In the genomic region with DNA sequence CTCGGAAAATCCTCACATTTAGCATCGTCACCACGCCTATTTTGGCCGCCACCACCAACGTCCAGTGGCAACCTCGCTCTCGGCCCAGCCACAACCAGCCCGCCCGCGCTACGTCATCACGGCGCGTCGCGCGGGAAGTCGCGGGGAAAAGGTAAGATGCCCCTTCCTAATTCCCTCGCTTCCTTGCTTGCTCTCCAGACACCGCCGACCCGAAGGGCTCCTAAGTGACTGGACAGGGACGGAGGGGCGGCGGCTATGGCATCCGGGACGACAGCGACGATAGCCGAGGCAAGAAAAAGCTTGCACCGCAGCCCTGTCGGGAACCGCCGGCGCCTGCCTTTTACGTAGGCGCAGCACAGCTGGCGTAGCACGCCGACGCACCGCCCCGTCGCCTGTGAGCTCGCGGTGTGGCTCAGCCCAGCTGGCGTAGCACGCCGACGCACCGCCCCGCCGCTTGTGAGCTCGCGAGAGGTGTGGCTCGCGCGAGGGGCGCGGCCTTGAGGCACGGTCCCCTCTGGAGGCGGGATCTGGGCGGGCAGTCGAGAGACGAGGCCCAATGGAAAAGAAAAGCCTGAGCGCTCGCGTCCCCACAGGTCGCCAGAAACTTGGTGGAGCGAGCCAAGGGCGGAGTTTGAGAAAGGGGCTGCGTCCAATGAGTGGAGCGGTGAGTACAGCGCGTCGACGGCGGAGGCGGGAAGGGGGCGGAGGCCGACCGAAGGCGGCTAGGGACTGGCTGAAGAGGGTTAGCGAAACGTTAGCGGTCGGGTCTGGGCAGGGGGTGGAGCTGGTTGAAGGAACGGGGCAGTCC, we compare ENCODE assay signal across 1 cellular context.
TF ChIP-seq lines count a peak whose summit lies in the region.

HDAC6 (plus strand) TSS at position 787 of the 808 bp plus-strand sequence. CDS start 626 bp downstream, outside the sequence.

TF ChIP-seq in HepG2, 621 proteins besides CTCF, POLR2A, EP300 and RAD21 (continued from another document and continues in another):
- TF ChIP-seq, protein P1, sequence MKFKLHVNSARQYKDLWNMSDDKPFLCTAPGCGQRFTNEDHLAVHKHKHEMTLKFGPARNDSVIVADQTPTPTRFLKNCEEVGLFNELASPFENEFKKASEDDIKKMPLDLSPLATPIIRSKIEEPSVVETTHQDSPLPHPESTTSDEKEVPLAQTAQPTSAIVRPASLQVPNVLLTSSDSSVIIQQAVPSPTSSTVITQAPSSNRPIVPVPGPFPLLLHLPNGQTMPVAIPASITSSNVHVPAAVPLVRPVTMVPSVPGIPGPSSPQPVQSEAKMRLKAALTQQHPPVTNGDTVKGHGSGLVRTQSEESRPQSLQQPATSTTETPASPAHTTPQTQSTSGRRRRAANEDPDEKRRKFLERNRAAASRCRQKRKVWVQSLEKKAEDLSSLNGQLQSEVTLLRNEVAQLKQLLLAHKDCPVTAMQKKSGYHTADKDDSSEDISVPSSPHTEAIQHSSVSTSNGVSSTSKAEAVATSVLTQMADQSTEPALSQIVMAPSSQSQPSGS (CRISPR knock-in tag; IDR thresholded peaks at IDR 0.05): no peak
- TF ChIP-seq REXO4 (CRISPR knock-in tag; IDR thresholded peaks at IDR 0.05; ENCODE audit: borderline replicate concordance) (no peak), DRAP1 (CRISPR knock-in tag; IDR thresholded peaks at IDR 0.05) (peak; percentile 66), ARNT2 (CRISPR knock-in tag; IDR thresholded peaks at IDR 0.05; ENCODE audit: low read depth) (no peak; the same call in 1 of the 2 replicates), ZBTB33 (CRISPR knock-in tag; IDR thresholded peaks at IDR 0.05) (no peak), ZNF367 (CRISPR knock-in tag; IDR thresholded peaks at IDR 0.05; ENCODE audit: borderline replicate concordance) (no peak), TGIF2 (CRISPR knock-in tag; IDR thresholded peaks at IDR 0.05) (no peak), ZNF552 (CRISPR knock-in tag; IDR thresholded peaks at IDR 0.05; ENCODE audit: borderline replicate concordance) (no peak), ZBTB2 (CRISPR knock-in tag; IDR thresholded peaks at IDR 0.05; ENCODE audit: low read depth) (no peak), HHEX (CRISPR knock-in tag; IDR thresholded peaks at IDR 0.05) (no peak), ZFY (CRISPR knock-in tag; IDR thresholded peaks at IDR 0.05) (no peak), ZNF263 (CRISPR knock-in tag; IDR thresholded peaks at IDR 0.05) (no peak), SP1 (IDR thresholded peaks at IDR 0.05) (no peak), SP1 (CRISPR knock-in tag; IDR thresholded peaks at IDR 0.05) (peak; percentile 63), ZBTB34 (CRISPR knock-in tag; IDR thresholded peaks at IDR 0.05) (no peak), RNF219 (CRISPR knock-in tag; IDR thresholded peaks at IDR 0.05) (no peak), ZNF569 (CRISPR knock-in tag; IDR thresholded peaks at IDR 0.05; ENCODE audit: borderline replicate concordance) (no peak), SP2 (CRISPR knock-in tag; IDR thresholded peaks at IDR 0.05) (peak; percentile 85), TEF (CRISPR knock-in tag; IDR thresholded peaks at IDR 0.05) (no peak), ZNF160 (CRISPR knock-in tag; IDR thresholded peaks at IDR 0.05) (no peak), ZBTB7B (CRISPR knock-in tag; IDR thresholded peaks at IDR 0.05) (no peak), ZNF639 (CRISPR knock-in tag; conservative IDR thresholded peaks at IDR 0.05) (no peak), ZNF484 (CRISPR knock-in tag; IDR thresholded peaks at IDR 0.05; ENCODE audit: borderline replicate concordance, low read depth) (no peak), POLR2AphosphoS2 (IDR thresholded peaks at IDR 0.05; ENCODE audit: low read depth, low read length) (no peak), ZNF17 (CRISPR knock-in tag; IDR thresholded peaks at IDR 0.05) (no peak), ZNF7 (CRISPR knock-in tag; IDR thresholded peaks at IDR 0.05) (no peak), IRF2 (CRISPR knock-in tag; IDR thresholded peaks at IDR 0.05) (no peak), GFI1 (CRISPR knock-in tag; IDR thresholded peaks at IDR 0.05; ENCODE audit: borderline replicate concordance) (no peak), MIER3 (CRISPR knock-in tag; IDR thresholded peaks at IDR 0.05; ENCODE audit: borderline replicate concordance) (no peak), ZNF644 (CRISPR knock-in tag; IDR thresholded peaks at IDR 0.05; ENCODE audit: low read depth) (no peak), PAXIP1 (CRISPR knock-in tag; conservative IDR thresholded peaks at IDR 0.05) (no peak; the same call in 1 of the 2 replicates)
- TF ChIP-seq, protein P2, sequence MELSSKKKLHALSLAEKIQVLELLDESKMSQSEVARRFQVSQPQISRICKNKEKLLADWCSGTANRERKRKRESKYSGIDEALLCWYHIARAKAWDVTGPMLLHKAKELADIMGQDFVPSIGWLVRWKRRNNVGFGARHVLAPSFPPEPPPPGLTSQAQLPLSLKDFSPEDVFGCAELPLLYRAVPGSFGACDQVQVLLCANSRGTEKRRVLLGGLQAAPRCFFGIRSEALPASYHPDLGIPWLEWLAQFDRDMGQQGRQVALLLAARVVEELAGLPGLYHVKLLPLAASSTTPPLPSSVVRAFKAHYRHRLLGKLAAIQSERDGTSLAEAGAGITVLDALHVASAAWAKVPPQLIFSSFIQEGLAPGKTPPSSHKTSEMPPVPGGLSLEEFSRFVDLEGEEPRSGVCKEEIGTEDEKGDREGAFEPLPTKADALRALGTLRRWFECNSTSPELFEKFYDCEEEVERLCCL (CRISPR knock-in tag; IDR thresholded peaks at IDR 0.05; ENCODE audit: borderline replicate concordance): no peak
- TF ChIP-seq, protein P3, sequence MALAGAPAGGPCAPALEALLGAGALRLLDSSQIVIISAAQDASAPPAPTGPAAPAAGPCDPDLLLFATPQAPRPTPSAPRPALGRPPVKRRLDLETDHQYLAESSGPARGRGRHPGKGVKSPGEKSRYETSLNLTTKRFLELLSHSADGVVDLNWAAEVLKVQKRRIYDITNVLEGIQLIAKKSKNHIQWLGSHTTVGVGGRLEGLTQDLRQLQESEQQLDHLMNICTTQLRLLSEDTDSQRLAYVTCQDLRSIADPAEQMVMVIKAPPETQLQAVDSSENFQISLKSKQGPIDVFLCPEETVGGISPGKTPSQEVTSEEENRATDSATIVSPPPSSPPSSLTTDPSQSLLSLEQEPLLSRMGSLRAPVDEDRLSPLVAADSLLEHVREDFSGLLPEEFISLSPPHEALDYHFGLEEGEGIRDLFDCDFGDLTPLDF (CRISPR knock-in tag; IDR thresholded peaks at IDR 0.05): peak; percentile 85
- TF ChIP-seq, protein P4, sequence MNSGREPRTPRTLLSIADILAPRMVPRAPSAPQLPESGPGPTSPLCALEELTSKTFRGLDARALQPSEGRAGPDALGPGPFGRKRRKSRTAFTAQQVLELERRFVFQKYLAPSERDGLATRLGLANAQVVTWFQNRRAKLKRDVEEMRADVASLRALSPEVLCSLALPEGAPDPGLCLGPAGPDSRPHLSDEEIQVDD (CRISPR knock-in tag; IDR thresholded peaks at IDR 0.05; ENCODE audit: borderline replicate concordance): no peak
- TF ChIP-seq, protein P5, sequence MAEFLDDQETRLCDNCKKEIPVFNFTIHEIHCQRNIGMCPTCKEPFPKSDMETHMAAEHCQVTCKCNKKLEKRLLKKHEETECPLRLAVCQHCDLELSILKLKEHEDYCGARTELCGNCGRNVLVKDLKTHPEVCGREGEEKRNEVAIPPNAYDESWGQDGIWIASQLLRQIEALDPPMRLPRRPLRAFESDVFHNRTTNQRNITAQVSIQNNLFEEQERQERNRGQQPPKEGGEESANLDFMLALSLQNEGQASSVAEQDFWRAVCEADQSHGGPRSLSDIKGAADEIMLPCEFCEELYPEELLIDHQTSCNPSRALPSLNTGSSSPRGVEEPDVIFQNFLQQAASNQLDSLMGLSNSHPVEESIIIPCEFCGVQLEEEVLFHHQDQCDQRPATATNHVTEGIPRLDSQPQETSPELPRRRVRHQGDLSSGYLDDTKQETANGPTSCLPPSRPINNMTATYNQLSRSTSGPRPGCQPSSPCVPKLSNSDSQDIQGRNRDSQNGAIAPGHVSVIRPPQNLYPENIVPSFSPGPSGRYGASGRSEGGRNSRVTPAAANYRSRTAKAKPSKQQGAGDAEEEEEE (CRISPR knock-in tag; IDR thresholded peaks at IDR 0.05; ENCODE audit: borderline replicate concordance): no peak
